Comparison of ENCODE assay signal across 34 cellular contexts in the genomic region with DNA sequence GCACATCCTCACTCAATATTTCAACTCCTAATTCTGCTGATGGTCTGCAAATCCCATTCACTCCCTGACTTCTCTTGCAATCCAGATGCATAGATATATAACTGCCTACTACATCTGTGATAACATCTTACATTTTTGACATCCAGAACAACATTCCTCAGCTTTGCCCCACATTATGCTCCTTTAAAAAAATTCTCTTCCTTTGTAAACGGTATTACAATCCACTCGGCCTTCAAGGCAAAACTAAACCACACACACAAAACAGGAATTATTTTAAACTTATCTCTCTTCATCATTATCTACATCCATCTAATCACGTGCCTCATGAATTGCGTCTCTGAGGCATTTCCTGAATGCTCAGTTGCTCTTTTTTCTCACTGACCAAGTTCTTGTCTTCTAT.
"Had no signal": no experiment of that assay in that cellular context is flagged by ENCODE, and none has a peak within 500 bp of the region (broad histone marks: within the 10 kb centered on the region; RNA-seq: fewer than 3 reads in every experiment).

No MANE protein-coding gene starts in this region.

- H3K27me3 Mint-ChIP-seq: activated CD4-positive, alpha-beta T cell treated with anti-CD3 and anti-CD28 coated beads, Interleukin-2, amount 10 ng/mL, durations not matched to agents 24 days and 14 days; activated naive CD4-positive, alpha-beta T cell treated with anti-CD3 and anti-CD28 coated beads, Interleukin-2, amount 50 U/mL, for 24 hours; activated naive CD8-positive, alpha-beta T cell treated with anti-CD3 and anti-CD28 coated beads, Interleukin-2, amount 10 ng/mL, durations not matched to agents 7 days and 5 days; activated T-cell treated with anti-CD3 and anti-CD28 coated beads, Interleukin-2, amount 50 U/mL, for 24 hours had no signal

- H3K9ac ChIP-seq: KMS-11, SK-N-SH had no signal

- DNase-seq: activated CD4-positive, alpha-beta T cell treated with anti-CD3 and anti-CD28 coated beads, Interleukin-2, amount 10 ng/mL, durations not matched to agents 24 days and 14 days; activated CD4-positive, alpha-beta T cell treated with anti-CD3 and anti-CD28 coated beads, Interleukin-2, amount 50 U/mL, for 4 hours; activated CD8-positive, alpha-beta T cell treated with anti-CD3 and anti-CD28 coated beads, Interleukin-2, amount 10 ng/mL, durations not matched to agents 7 days and 5 days; activated gamma-delta T cell; activated naive CD4-positive, alpha-beta T cell treated with Interleukin-2 at 50 U/mL for 16 hours; activated naive CD8-positive, alpha-beta T cell treated with anti-CD3 and anti-CD28 coated beads, Interleukin-2, amount 10 ng/mL, durations not matched to agents 7 days and 5 days; activated T-cell treated with anti-CD3 and anti-CD28 coated beads, Interleukin-2, amount 50 U/mL, for 24 hours; adrenal gland; body of pancreas; MM.1S; MV-4-11; NCI-H1092; NCI-H1436 treated with DMSO at 0.1 percent for 48 hours; NCI-H1694 treated with DMSO at 0.1 percent for 48 hours; NCI-H2029 treated with DMSO at 0.1 percent for 48 hours; NCI-H2107; NCI-H2171; NCI-H510A; NCI-H526; NCI-H748 treated with DMSO at 0.1 percent for 48 hours; NK-92 treated with Interleukin-12 subunit alpha and Interleukin-12 subunit beta, amount 100 ng/mL, for 24 hours; PC-3; Peyer's patch; RPMI8226; SHP77 treated with DMSO at 0.1 percent for 48 hours; SK-N-SH had no signal

- H3K27ac ChIP-seq: adrenal gland, body of pancreas, KMS-11, Peyer's patch, SJSA1 had no signal

- H3K4me3 ChIP-seq: adrenal gland, body of pancreas, Peyer's patch, SJSA1 had no signal

- H3K9me3 ChIP-seq: adrenal gland, body of pancreas, Peyer's patch, SJSA1, SK-N-SH had no signal

- H3K4me1 ChIP-seq: adrenal gland, body of pancreas, Peyer's patch, SJSA1 had no signal

- FAIRE-seq: astrocyte, TTC549 had no signal

- H3K36me3 ChIP-seq: adrenal gland, Peyer's patch, SJSA1 had no signal

- H3K27ac Mint-ChIP-seq: activated CD4-positive, alpha-beta T cell treated with anti-CD3 and anti-CD28 coated beads, Interleukin-2, amount 10 ng/mL, durations not matched to agents 24 days and 14 days; activated CD8-positive, alpha-beta T cell treated with anti-CD3 and anti-CD28 coated beads, Interleukin-2, amount 10 ng/mL, durations not matched to agents 7 days and 5 days; activated naive CD4-positive, alpha-beta T cell treated with anti-CD3 and anti-CD28 coated beads, Interleukin-2, amount 50 U/mL, for 24 hours; activated naive CD8-positive, alpha-beta T cell treated with anti-CD3 and anti-CD28 coated beads, Interleukin-2, amount 10 ng/mL, durations not matched to agents 7 days and 5 days; activated T-cell treated with anti-CD3 and anti-CD28 coated beads, Interleukin-2, amount 50 U/mL, for 24 hours; activated T-helper 2 cell treated with anti-CD3 and anti-CD28 coated beads, Interferon-gamma antibody, Interleukin-2, Interleukin-4, amounts not matched to agents 10 μg/mL and 5 μg/mL and 100 μg/mL, durations not matched to agents 14 hours and 24 hours and 36 hours; T-helper 1 cell treated with Interleukin-12 subunit alpha and Interleukin-12 subunit beta and Interleukin-4 antibody, amounts not matched to agents 30 μg/mL and 1 μg/mL, for 36 hours; T-helper 2 cell treated with Interferon-gamma antibody and Interleukin-4, amounts not matched to agents 5 μg/mL and 100 μg/mL, for 36 hours had no signal

- H3K9me2 ChIP-seq: SK-N-SH had no signal

- H3K4me3 Mint-ChIP-seq: activated CD4-positive, alpha-beta T cell treated with anti-CD3 and anti-CD28 coated beads, Interleukin-2, amount 10 ng/mL, durations not matched to agents 24 days and 14 days; activated CD8-positive, alpha-beta T cell treated with anti-CD3 and anti-CD28 coated beads, Interleukin-2, amount 10 ng/mL, durations not matched to agents 7 days and 5 days; activated naive CD4-positive, alpha-beta T cell treated with anti-CD3 and anti-CD28 coated beads, Interleukin-2, amount 50 U/mL, for 24 hours; activated naive CD8-positive, alpha-beta T cell treated with anti-CD3 and anti-CD28 coated beads, Interleukin-2, amount 10 ng/mL, durations not matched to agents 7 days and 5 days; activated T-cell treated with anti-CD3 and anti-CD28 coated beads, Interleukin-2, amount 50 U/mL, for 24 hours; T-helper 1 cell treated with Interleukin-12 subunit alpha and Interleukin-12 subunit beta and Interleukin-4 antibody, amounts not matched to agents 30 μg/mL and 1 μg/mL, for 36 hours; T-helper 2 cell treated with Interferon-gamma antibody and Interleukin-4, amounts not matched to agents 5 μg/mL and 100 μg/mL, for 36 hours had no signal

- H3K4me1 Mint-ChIP-seq: activated CD4-positive, alpha-beta T cell treated with anti-CD3 and anti-CD28 coated beads, Interleukin-2, amount 10 ng/mL, durations not matched to agents 24 days and 14 days; activated naive CD4-positive, alpha-beta T cell treated with anti-CD3 and anti-CD28 coated beads, Interleukin-2, amount 50 U/mL, for 24 hours; activated naive CD8-positive, alpha-beta T cell treated with anti-CD3 and anti-CD28 coated beads, Interleukin-2, amount 10 ng/mL, durations not matched to agents 7 days and 5 days had no signal

- H3K9me3 Mint-ChIP-seq: activated naive CD4-positive, alpha-beta T cell treated with anti-CD3 and anti-CD28 coated beads, Interleukin-2, amount 50 U/mL, for 24 hours; activated naive CD8-positive, alpha-beta T cell treated with anti-CD3 and anti-CD28 coated beads, Interleukin-2, amount 10 ng/mL, durations not matched to agents 7 days and 5 days; activated T-cell treated with anti-CD3 and anti-CD28 coated beads, Interleukin-2, amount 50 U/mL, for 24 hours; activated T-helper 2 cell treated with anti-CD3 and anti-CD28 coated beads, Interferon-gamma antibody, Interleukin-2, Interleukin-4, amounts not matched to agents 10 μg/mL and 5 μg/mL and 100 μg/mL, durations not matched to agents 14 hours and 24 hours and 36 hours; T-helper 1 cell treated with Interleukin-12 subunit alpha and Interleukin-12 subunit beta and Interleukin-4 antibody, amounts not matched to agents 30 μg/mL and 1 μg/mL, for 36 hours; T-helper 2 cell treated with Interferon-gamma antibody and Interleukin-4, amounts not matched to agents 5 μg/mL and 100 μg/mL, for 36 hours had no signal

- H3K27me3 ChIP-seq: adrenal gland, body of pancreas, Peyer's patch, SJSA1 had no signal

- ATAC-seq: activated CD8-positive, alpha-beta T cell treated with anti-CD3 and anti-CD28 coated beads, Interleukin-2, amount 10 ng/mL, durations not matched to agents 7 days and 5 days; body of pancreas; PC-3 had no signal

- H3K36me3 Mint-ChIP-seq: activated naive CD4-positive, alpha-beta T cell treated with anti-CD3 and anti-CD28 coated beads, Interleukin-2, amount 50 U/mL, for 24 hours; activated naive CD8-positive, alpha-beta T cell treated with anti-CD3 and anti-CD28 coated beads, Interleukin-2, amount 10 ng/mL, durations not matched to agents 7 days and 5 days had no signal

- H3K4me2 ChIP-seq: KMS-11, SK-N-SH had no signal
